1 cellular context compared by ENCODE assay signal in genomic region chr6:119349041-119349340, GRCh38.
TF ChIP-seq lines count a peak whose summit lies in the region.

No MANE protein-coding gene starts in this region.

TF ChIP-seq in HepG2, 621 proteins besides CTCF, POLR2A, EP300 and RAD21 (continued from another document):
- TF ChIP-seq, protein P1, sequence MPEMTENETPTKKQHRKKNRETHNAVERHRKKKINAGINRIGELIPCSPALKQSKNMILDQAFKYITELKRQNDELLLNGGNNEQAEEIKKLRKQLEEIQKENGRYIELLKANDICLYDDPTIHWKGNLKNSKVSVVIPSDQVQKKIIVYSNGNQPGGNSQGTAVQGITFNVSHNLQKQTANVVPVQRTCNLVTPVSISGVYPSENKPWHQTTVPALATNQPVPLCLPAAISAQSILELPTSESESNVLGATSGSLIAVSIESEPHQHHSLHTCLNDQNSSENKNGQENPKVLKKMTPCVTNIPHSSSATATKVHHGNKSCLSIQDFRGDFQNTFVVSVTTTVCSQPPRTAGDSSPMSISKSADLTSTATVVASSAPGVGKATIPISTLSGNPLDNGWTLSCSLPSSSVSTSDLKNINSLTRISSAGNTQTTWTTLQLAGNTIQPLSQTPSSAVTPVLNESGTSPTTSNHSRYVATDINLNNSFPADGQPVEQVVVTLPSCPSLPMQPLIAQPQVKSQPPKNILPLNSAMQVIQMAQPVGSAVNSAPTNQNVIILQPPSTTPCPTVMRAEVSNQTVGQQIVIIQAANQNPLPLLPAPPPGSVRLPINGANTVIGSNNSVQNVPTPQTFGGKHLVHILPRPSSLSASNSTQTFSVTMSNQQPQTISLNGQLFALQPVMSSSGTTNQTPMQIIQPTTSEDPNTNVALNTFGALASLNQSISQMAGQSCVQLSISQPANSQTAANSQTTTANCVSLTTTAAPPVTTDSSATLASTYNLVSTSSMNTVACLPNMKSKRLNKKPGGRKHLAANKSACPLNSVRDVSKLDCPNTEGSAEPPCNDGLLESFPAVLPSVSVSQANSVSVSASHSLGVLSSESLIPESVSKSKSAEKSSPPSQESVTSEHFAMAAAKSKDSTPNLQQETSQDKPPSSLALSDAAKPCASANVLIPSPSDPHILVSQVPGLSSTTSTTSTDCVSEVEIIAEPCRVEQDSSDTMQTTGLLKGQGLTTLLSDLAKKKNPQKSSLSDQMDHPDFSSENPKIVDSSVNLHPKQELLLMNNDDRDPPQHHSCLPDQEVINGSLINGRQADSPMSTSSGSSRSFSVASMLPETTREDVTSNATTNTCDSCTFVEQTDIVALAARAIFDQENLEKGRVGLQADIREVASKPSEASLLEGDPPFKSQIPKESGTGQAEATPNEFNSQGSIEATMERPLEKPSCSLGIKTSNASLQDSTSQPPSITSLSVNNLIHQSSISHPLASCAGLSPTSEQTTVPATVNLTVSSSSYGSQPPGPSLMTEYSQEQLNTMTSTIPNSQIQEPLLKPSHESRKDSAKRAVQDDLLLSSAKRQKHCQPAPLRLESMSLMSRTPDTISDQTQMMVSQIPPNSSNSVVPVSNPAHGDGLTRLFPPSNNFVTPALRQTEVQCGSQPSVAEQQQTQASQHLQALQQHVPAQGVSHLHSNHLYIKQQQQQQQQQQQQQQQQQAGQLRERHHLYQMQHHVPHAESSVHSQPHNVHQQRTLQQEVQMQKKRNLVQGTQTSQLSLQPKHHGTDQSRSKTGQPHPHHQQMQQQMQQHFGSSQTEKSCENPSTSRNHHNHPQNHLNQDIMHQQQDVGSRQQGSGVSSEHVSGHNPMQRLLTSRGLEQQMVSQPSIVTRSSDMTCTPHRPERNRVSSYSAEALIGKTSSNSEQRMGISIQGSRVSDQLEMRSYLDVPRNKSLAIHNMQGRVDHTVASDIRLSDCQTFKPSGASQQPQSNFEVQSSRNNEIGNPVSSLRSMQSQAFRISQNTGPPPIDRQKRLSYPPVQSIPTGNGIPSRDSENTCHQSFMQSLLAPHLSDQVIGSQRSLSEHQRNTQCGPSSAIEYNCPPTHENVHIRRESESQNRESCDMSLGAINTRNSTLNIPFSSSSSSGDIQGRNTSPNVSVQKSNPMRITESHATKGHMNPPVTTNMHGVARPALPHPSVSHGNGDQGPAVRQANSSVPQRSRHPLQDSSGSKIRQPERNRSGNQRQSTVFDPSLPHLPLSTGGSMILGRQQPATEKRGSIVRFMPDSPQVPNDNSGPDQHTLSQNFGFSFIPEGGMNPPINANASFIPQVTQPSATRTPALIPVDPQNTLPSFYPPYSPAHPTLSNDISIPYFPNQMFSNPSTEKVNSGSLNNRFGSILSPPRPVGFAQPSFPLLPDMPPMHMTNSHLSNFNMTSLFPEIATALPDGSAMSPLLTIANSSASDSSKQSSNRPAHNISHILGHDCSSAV (CRISPR knock-in tag; IDR thresholded peaks at IDR 0.05; ENCODE audit: borderline replicate concordance) = no peak
- TF ChIP-seq ZNF724P (CRISPR knock-in tag; IDR thresholded peaks at IDR 0.05; ENCODE audit: borderline replicate concordance) (no peak; the same call in 1 of the 2 replicates), PAWR (CRISPR knock-in tag; IDR thresholded peaks at IDR 0.05; ENCODE audit: borderline replicate concordance) (no peak), ZNF280D (CRISPR knock-in tag; IDR thresholded peaks at IDR 0.05) (no peak), STAT5B (CRISPR knock-in tag; IDR thresholded peaks at IDR 0.05) (no peak), SKI (IDR thresholded peaks at IDR 0.05; ENCODE audit: partially characterized antibody) (no peak), ZNF589 (CRISPR knock-in tag; conservative IDR thresholded peaks at IDR 0.05) (no peak), NFKB2 (CRISPR knock-in tag; IDR thresholded peaks at IDR 0.05; ENCODE audit: borderline replicate concordance) (no peak), ZNF782 (CRISPR knock-in tag; IDR thresholded peaks at IDR 0.05; ENCODE audit: borderline replicate concordance) (no peak), HNRNPL (IDR thresholded peaks at IDR 0.05; ENCODE audit: low read depth, low read length) (0 out of 2 replicates have a peak, but pooled peaks have one; percentile 32)
- TF ChIP-seq, protein P2, sequence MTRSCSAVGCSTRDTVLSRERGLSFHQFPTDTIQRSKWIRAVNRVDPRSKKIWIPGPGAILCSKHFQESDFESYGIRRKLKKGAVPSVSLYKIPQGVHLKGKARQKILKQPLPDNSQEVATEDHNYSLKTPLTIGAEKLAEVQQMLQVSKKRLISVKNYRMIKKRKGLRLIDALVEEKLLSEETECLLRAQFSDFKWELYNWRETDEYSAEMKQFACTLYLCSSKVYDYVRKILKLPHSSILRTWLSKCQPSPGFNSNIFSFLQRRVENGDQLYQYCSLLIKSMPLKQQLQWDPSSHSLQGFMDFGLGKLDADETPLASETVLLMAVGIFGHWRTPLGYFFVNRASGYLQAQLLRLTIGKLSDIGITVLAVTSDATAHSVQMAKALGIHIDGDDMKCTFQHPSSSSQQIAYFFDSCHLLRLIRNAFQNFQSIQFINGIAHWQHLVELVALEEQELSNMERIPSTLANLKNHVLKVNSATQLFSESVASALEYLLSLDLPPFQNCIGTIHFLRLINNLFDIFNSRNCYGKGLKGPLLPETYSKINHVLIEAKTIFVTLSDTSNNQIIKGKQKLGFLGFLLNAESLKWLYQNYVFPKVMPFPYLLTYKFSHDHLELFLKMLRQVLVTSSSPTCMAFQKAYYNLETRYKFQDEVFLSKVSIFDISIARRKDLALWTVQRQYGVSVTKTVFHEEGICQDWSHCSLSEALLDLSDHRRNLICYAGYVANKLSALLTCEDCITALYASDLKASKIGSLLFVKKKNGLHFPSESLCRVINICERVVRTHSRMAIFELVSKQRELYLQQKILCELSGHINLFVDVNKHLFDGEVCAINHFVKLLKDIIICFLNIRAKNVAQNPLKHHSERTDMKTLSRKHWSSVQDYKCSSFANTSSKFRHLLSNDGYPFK (CRISPR knock-in tag; IDR thresholded peaks at IDR 0.05; ENCODE audit: borderline replicate concordance) = no peak
